Comparison of ENCODE assay signal across 15 cellular contexts in genomic region chr3:52063026-52063723, GRCh38. TPM values are rescaled to one million over a fixed set of nuclear protein-coding genes. Genes with fewer than 3 reads are reported as not detected.
DNase-seq lines count a peak whose midpoint lies in the region; ATAC-seq and TF ChIP-seq lines count a peak whose summit lies in the region.
"Had no signal": no experiment of that assay in that cellular context is flagged by ENCODE, and none has a peak within 500 bp of the region (broad histone marks: within the 10 kb centered on the region; RNA-seq: fewer than 3 reads in every experiment).

No MANE protein-coding gene starts in this region.

- H3K27me3 Mint-ChIP-seq in H9 (ENCODE audit: low read depth): peaks cover 45% of the 10 kb centered on the region
- H3K27me3 Mint-ChIP-seq: CD4-positive, CD25-positive, alpha-beta regulatory T cell had no signal

- H2AK5ac ChIP-seq in H9 (ENCODE audit: insufficient read length, low read length) (no peak overlapping the region), trophoblast cell (ENCODE audit: low read length) (peak overlapping the region; percentile 36)

- DNase-seq in H9 (no peak), NCI-H524 (lab: John Stamatoyannopoulos, UW) (peak; percentile 93 to 96), cardiac fibroblast (ENCODE audit: low read depth in 2 of 2) (no peak), trophoblast cell (no peak), aorta (no peak), NCI-H2196 (lab: John Stamatoyannopoulos, UW; ENCODE audit: unreplicated experiment) (no peak), germinal center (ENCODE audit: low spot score) (no peak)
- DNase-seq: activated CD4-positive, alpha-beta T cell treated with anti-CD3 and anti-CD28 coated beads for 4 hours; CD4-positive, CD25-positive, alpha-beta regulatory T cell; endodermal cell; Peyer's patch had no signal

- H3K79me2 ChIP-seq in H9 (ENCODE audit: insufficient read depth, low read length) (no peaks in the 10 kb centered on the region), trophoblast cell (ENCODE audit: control insufficient read depth, insufficient read depth, low read length, poor library complexity) (no peaks in the 10 kb centered on the region)

- intact Hi-C loops in aorta (cut with DNase I): no loop called here

- H3T11ph ChIP-seq in H9 (ENCODE audit: low read length): no peak overlapping the region

- no peak overlapping the region for H3K4me3 ChIP-seq in cardiac fibroblast (replicated peaks in 1 of 2; ENCODE audit: low read depth in 2 of 2, low read length in 2 of 2)
- no peak overlapping the region for H3K4me3 ChIP-seq in trophoblast cell (ENCODE audit: low read depth, low read length)
- no peak overlapping the region for H3K4me3 ChIP-seq in aorta (ENCODE audit: low read length in 2 of 2)
- H3K4me3 ChIP-seq: body of pancreas, Peyer's patch, psoas muscle, upper lobe of left lung had no signal

- H3K4me3 Mint-ChIP-seq in H9: no peak overlapping the region
- H3K4me3 Mint-ChIP-seq: endodermal cell; T-helper 2 cell treated with Interferon-gamma antibody and Interleukin-4, amounts not matched to agents 5 μg/mL and 100 μg/mL, for 36 hours had no signal

- no peak overlapping the region for H3K56ac ChIP-seq in H9 (ENCODE audit: insufficient read length, low read depth, low read length)

- H4K5ac ChIP-seq in H9 (ENCODE audit: insufficient read length, low read depth, low read length): no peak overlapping the region

- H2BK12ac ChIP-seq in H9 (ENCODE audit: insufficient read length, low read depth, low read length) (no peak overlapping the region), trophoblast cell (ENCODE audit: low read length) (peak overlapping the region; percentile 45)

- H3K9me3 Mint-ChIP-seq in H9: no peaks in the 10 kb centered on the region
- H3K9me3 Mint-ChIP-seq: CD4-positive, CD25-positive, alpha-beta regulatory T cell; endodermal cell; T-helper 2 cell treated with Interferon-gamma antibody and Interleukin-4, amounts not matched to agents 5 μg/mL and 100 μg/mL, for 36 hours had no signal

- WGBS in H9 (ENCODE audit: extremely low coverage, insufficient read length, low lambda C conversion rate): no CpG with 5 or more reads among the region's 14 CpGs
- no CpG with 5 or more reads among the region's 14 CpGs for WGBS in trophoblast cell (ENCODE audit: extremely low coverage, insufficient coverage, insufficient read length)
- 68 to 75% methylated on average over 14 of the region's 14 CpGs for WGBS in aorta, 2 donors

- H3K27ac ChIP-seq in H9 (ENCODE audit: insufficient read length, low read depth, low read length) (no peak overlapping the region), trophoblast cell (ENCODE audit: low read depth, low read length) (no peak overlapping the region), aorta (ENCODE audit: low read depth in 1 of 2, low read length in 2 of 2) (no peak overlapping the region)
- H3K27ac ChIP-seq: body of pancreas, Peyer's patch, psoas muscle had no signal

- H3K14ac ChIP-seq in H9 (ENCODE audit: insufficient read depth, low read length) (no peak overlapping the region; the same call in 1 of the 2 replicates), trophoblast cell (ENCODE audit: low read length) (no peak overlapping the region)

- H3K18ac ChIP-seq in H9 (ENCODE audit: insufficient read length, low read depth, low read length) (no peak overlapping the region), trophoblast cell (ENCODE audit: low read length) (no peak overlapping the region)

- H3K4me1 ChIP-seq in H9 (ENCODE audit: insufficient read depth, low read length) (no peaks in the 10 kb centered on the region), trophoblast cell (ENCODE audit: control insufficient read depth in 1 of 2, insufficient read depth in 2 of 2, low read length in 2 of 2) (peaks cover 13 to 25% of the 10 kb centered on the region in 2 experiments), aorta (ENCODE audit: control insufficient read depth in 1 of 2, insufficient read depth in 2 of 2, low read length in 2 of 2) (no peaks in the 10 kb centered on the region)
- H3K4me1 ChIP-seq: body of pancreas, psoas muscle had no signal

- H3K4me2 ChIP-seq in H9 (ENCODE audit: insufficient read depth, insufficient read length, low read length) (no peak overlapping the region), trophoblast cell (ENCODE audit: low read length) (no peak overlapping the region)

- H4K8ac ChIP-seq in H9 (replicated peaks; ENCODE audit: insufficient read length, low read depth, low read length): no peak overlapping the region
- H4K8ac ChIP-seq in trophoblast cell (ENCODE audit: low read depth, low read length): no peak overlapping the region

- peaks cover 2% of the 10 kb centered on the region for H4K20me1 ChIP-seq in H9 (ENCODE audit: control insufficient read depth, insufficient read depth, insufficient read length)

- no peak overlapping the region for H2BK20ac ChIP-seq in H9 (ENCODE audit: low read depth, low read length, poor library complexity, severe bottlenecking)

- no peak overlapping the region for H4K12ac ChIP-seq in trophoblast cell (ENCODE audit: low read depth, low read length)

- H3K36me3 Mint-ChIP-seq in H9 (ENCODE audit: insufficient read depth in 1 of 3, low read depth in 3 of 3): no peaks in the 10 kb centered on the region
- H3K36me3 Mint-ChIP-seq: CD4-positive, CD25-positive, alpha-beta regulatory T cell had no signal

- H2BK120ac ChIP-seq in H9 (ENCODE audit: low read depth, low read length, poor library complexity, severe bottlenecking) (no peak overlapping the region), trophoblast cell (ENCODE audit: insufficient read depth, low read length, poor library complexity) (no peak overlapping the region)

- H3K27ac Mint-ChIP-seq in H9: peak overlapping the region in 2 of 3 experiments; percentile 39 to 87; a peak in 3 of 7 replicates
- H3K27ac Mint-ChIP-seq: endodermal cell; T-helper 2 cell treated with Interferon-gamma antibody and Interleukin-4, amounts not matched to agents 5 μg/mL and 100 μg/mL, for 36 hours had no signal

- no peak overlapping the region for H3K9ac ChIP-seq in H9 (ENCODE audit: extremely low read depth, insufficient read length, low read length)
- H3K9ac ChIP-seq in trophoblast cell (ENCODE audit: low read length): no peak overlapping the region

- H3K23ac ChIP-seq in H9 (ENCODE audit: insufficient read length, low read depth, low read length): no peak overlapping the region
- H3K23ac ChIP-seq in trophoblast cell (ENCODE audit: low read length): no peak overlapping the region

- H3K4ac ChIP-seq in H9 (ENCODE audit: low read depth, low read length) (no peak overlapping the region), trophoblast cell (ENCODE audit: low read depth, low read length) (no peak overlapping the region)

- no peaks in the 10 kb centered on the region for H3K79me1 ChIP-seq in H9 (ENCODE audit: insufficient read depth, low read depth, low read length, poor library complexity, severe bottlenecking)
- peaks cover 3% of the 10 kb centered on the region for H3K79me1 ChIP-seq in trophoblast cell (ENCODE audit: low read length)

- H4K91ac ChIP-seq in H9 (ENCODE audit: insufficient read length, low read depth, low read length) (no peak overlapping the region), trophoblast cell (ENCODE audit: low read depth, low read length) (peak overlapping the region; percentile 28)

- H3K9me3 ChIP-seq in H9 (ENCODE audit: control insufficient read depth, low read depth, low read length) (no peaks in the 10 kb centered on the region), trophoblast cell (ENCODE audit: insufficient read depth, low read depth, low read length) (no peaks in the 10 kb centered on the region), aorta (ENCODE audit: control insufficient read depth, low read length) (no peaks in the 10 kb centered on the region)
- H3K9me3 ChIP-seq: body of pancreas, Peyer's patch, psoas muscle, upper lobe of left lung had no signal

- H2BK15ac ChIP-seq in H9 (ENCODE audit: low read depth, low read length): no peak overlapping the region

- H3K36me3 ChIP-seq in trophoblast cell (ENCODE audit: control insufficient read depth in 1 of 2, insufficient read depth in 2 of 2, low read length in 2 of 2) (no peaks in the 10 kb centered on the region), aorta (ENCODE audit: control insufficient read depth in 1 of 2, insufficient read depth in 2 of 2, low read length in 1 of 2) (no peaks in the 10 kb centered on the region)
- H3K36me3 ChIP-seq: Peyer's patch, upper lobe of left lung had no signal

- no peak for ATAC-seq in aorta (ENCODE audit: low FRiP score)
- ATAC-seq: body of pancreas had no signal

- no peak overlapping the region for H2AFZ ChIP-seq in H9 (ENCODE audit: low read length)
- no peak overlapping the region for H2AFZ ChIP-seq in trophoblast cell (ENCODE audit: insufficient read depth, low read length, poor library complexity)

- H2BK5ac ChIP-seq in H9 (ENCODE audit: insufficient read length, low read length) (no peak overlapping the region), trophoblast cell (ENCODE audit: low read depth, low read length, poor library complexity) (no peak overlapping the region)

- H3K27me3 ChIP-seq in H9 (ENCODE audit: insufficient read depth, low read length): no peaks in the 10 kb centered on the region
- no peaks in the 10 kb centered on the region for H3K27me3 ChIP-seq in trophoblast cell (ENCODE audit: insufficient read depth, low read length)
- no peaks in the 10 kb centered on the region for H3K27me3 ChIP-seq in aorta (ENCODE audit: control insufficient read depth in 1 of 2, insufficient read depth in 2 of 2, low read length in 1 of 2)
- H3K27me3 ChIP-seq: body of pancreas, Peyer's patch, upper lobe of left lung had no signal

- TF ChIP-seq CTCF in H9 (conservative IDR thresholded peaks at IDR 0.05) (no peak), cardiac fibroblast (IDR thresholded peaks at IDR 0.05; ENCODE audit: low read depth, low read length) (peak; percentile 3)

- H3K23me2 ChIP-seq in H9 (ENCODE audit: insufficient read length, low read depth, low read length, poor library complexity, severe bottlenecking): no peaks in the 10 kb centered on the region

- peaks cover 2 to 5% of the 10 kb centered on the region in 2 experiments; a peak in 1 of 4 replicates for H3K4me1 Mint-ChIP-seq in H9
- H3K4me1 Mint-ChIP-seq: CD4-positive, CD25-positive, alpha-beta regulatory T cell; endodermal cell had no signal

RNA-seq across cellular contexts. Expression of gene DUSP7, which starts 6.8 kb away (rescaled TPM):
- total RNA-seq in H9 (2021): 23.5 and 24.0 TPM in 2 replicates
- polyA plus RNA-seq in trophoblast cell (2013): 14.1 and 15.4 TPM in 2 replicates
- 10 to 100 TPM; 36.8 to 54.1 TPM for total RNA-seq in aorta
- 10 to 100 TPM in 1 of 2 donors, 1 to 10 TPM in 1; 8.8 to 14.4 TPM for polyA plus RNA-seq in aorta

Comparison
In these comparisons a context has a peak if more than half of its experiments do, and no peak if none do; other contexts are left out.
1. DNase-seq: peak in NCI-H524 (2 of 2); none in H9 (single experiment), cardiac fibroblast (0 of 2), trophoblast cell (0 of 2), aorta (0 of 2), NCI-H2196 (single experiment) and germinal center (single experiment).